Comparison of ENCODE assay signal across 8 cellular contexts in genomic region chr7:96708872-96709271, GRCh38. TPM values are rescaled to one million over a fixed set of nuclear protein-coding genes. Genes with fewer than 3 reads are reported as not detected.
DNase-seq lines count a peak whose midpoint lies in the region; ATAC-seq, FAIRE-seq and TF ChIP-seq lines count a peak whose summit lies in the region.

No MANE protein-coding gene starts in this region.

- H3K27ac Mint-ChIP-seq in endothelial cell (ENCODE audit: unreplicated experiment): peak overlapping the region; percentile 100

- no peak overlapping the region for H3K18ac ChIP-seq in trophoblast cell (ENCODE audit: low read length)

- DNase-seq in A549 (ENCODE audit: low read depth in 1 of 2, low spot score in 1 of 2) (peak in 1 of 2 experiments; percentile 2), NB4 (ENCODE audit: low read depth) (no peak), endothelial cell (ENCODE audit: low spot score) (no peak), trophoblast cell (peak in 1 of 2 donors; percentile 7), GM19240 (ENCODE audit: insufficient read length, low spot score) (no peak), T-helper 9 cell (no peak), nucleus accumbens (lab: John Stamatoyannopoulos, UW) (no peak)

- POLR2A ChIA-PET in A549 (lab: Yijun Ruan, JAX): interaction anchor here (0.5 to 0.6 kb wide), 3 partner anchors 8 to 516 kb away, joined by 3 to 6 read pairs (median 3); no protein-coding TSS in a partner anchor

- WGBS in A549 (ENCODE audit: missing lambda C conversion rate): 2% methylated on average over 5 of the region's 5 CpGs
- no CpG with 5 or more reads among the region's 5 CpGs for WGBS in trophoblast cell (ENCODE audit: extremely low coverage, insufficient coverage, insufficient read length)

- peaks cover 6% of the 10 kb centered on the region for H3K79me2 ChIP-seq in trophoblast cell (ENCODE audit: control insufficient read depth, insufficient read depth, low read length, poor library complexity)

- no peak overlapping the region for H4K12ac ChIP-seq in trophoblast cell (ENCODE audit: low read depth, low read length)

- no peak for TF ChIP-seq RAD21 in A549 (conservative IDR thresholded peaks at IDR 0.05 in 1 of 2, IDR thresholded peaks at IDR 0.05 in 1 of 2)

- H3K4ac ChIP-seq in trophoblast cell (ENCODE audit: low read depth, low read length): peak overlapping the region; percentile 91

- H3K9ac ChIP-seq in trophoblast cell (ENCODE audit: low read length): no peak overlapping the region

- no peaks in the 10 kb centered on the region for H3K9me3 Mint-ChIP-seq in endothelial cell (ENCODE audit: unreplicated experiment)

- no peak overlapping the region for H2BK120ac ChIP-seq in trophoblast cell (ENCODE audit: insufficient read depth, low read length, poor library complexity)

- no peak for TF ChIP-seq CTCF in A549 (IDR thresholded peaks at IDR 0.05)
- TF ChIP-seq CTCF in NB4 (IDR thresholded peaks at IDR 0.05; ENCODE audit: low read depth, low read length): no peak
- TF ChIP-seq CTCF in endothelial cell (IDR thresholded peaks at IDR 0.05; ENCODE audit: unreplicated experiment): no peak

- no peak overlapping the region for H4K91ac ChIP-seq in trophoblast cell (ENCODE audit: low read depth, low read length)

- peaks cover 15% of the 10 kb centered on the region; the same call in 2 of the 3 replicates for H3K4me1 ChIP-seq in A549
- peaks cover 0 to 2% of the 10 kb centered on the region in 2 experiments for H3K4me1 ChIP-seq in trophoblast cell (ENCODE audit: control insufficient read depth in 1 of 2, insufficient read depth in 2 of 2, low read length in 2 of 2)

- peaks cover 4% of the 10 kb centered on the region for H3K79me1 ChIP-seq in trophoblast cell (ENCODE audit: low read length)

- H2AFZ ChIP-seq in trophoblast cell (ENCODE audit: insufficient read depth, low read length, poor library complexity): no peak overlapping the region

- no peaks in the 10 kb centered on the region for H3K9me3 ChIP-seq in A549
- peaks cover 7% of the 10 kb centered on the region for H3K9me3 ChIP-seq in trophoblast cell (ENCODE audit: insufficient read depth, low read depth, low read length)

- no peak overlapping the region for H4K8ac ChIP-seq in trophoblast cell (ENCODE audit: low read depth, low read length)

- CTCF ChIA-PET in A549 (lab: Yijun Ruan, JAX): no interaction called here

- H3K4me3 ChIP-seq in A549 (peak overlapping the region; percentile 95), NB4 (ENCODE audit: low read depth, low read length) (peak overlapping the region; percentile 98), trophoblast cell (ENCODE audit: low read depth, low read length) (peak overlapping the region; percentile 62)

- H3K27me3 ChIP-seq in trophoblast cell (ENCODE audit: insufficient read depth, low read length): no peaks in the 10 kb centered on the region

- H3K4me1 Mint-ChIP-seq in endothelial cell (ENCODE audit: unreplicated experiment): peaks cover 2% of the 10 kb centered on the region

- H2BK5ac ChIP-seq in trophoblast cell (ENCODE audit: low read depth, low read length, poor library complexity): no peak overlapping the region

- H3K27ac ChIP-seq in A549 (peak overlapping the region; percentile 88 to 98), trophoblast cell (ENCODE audit: low read depth, low read length) (no peak overlapping the region)

- ATAC-seq in A549 (peak; percentile 26; a peak in 5 of 6 replicates), GM19438 (IDR thresholded peaks at IDR 0.05; ENCODE audit: low read depth, unreplicated experiment) (peak; percentile 2)

- TF ChIP-seq EP300 in A549 (IDR thresholded peaks at IDR 0.05): no peak

- H3K23ac ChIP-seq in trophoblast cell (ENCODE audit: low read length): no peak overlapping the region

- H3K27me3 Mint-ChIP-seq in endothelial cell (ENCODE audit: unreplicated experiment): no peaks in the 10 kb centered on the region

- H2BK12ac ChIP-seq in trophoblast cell (ENCODE audit: low read length): no peak overlapping the region

- TF ChIP-seq POLR2A in A549 (IDR thresholded peaks at IDR 0.05; ENCODE audit: low read length) (no peak), NB4 (IDR thresholded peaks at IDR 0.05; ENCODE audit: extremely low read depth, insufficient read length) (no peak)

- peak overlapping the region; percentile 100 for H3K4me3 Mint-ChIP-seq in endothelial cell (ENCODE audit: unreplicated experiment)

- peak overlapping the region; percentile 81 for H3K4me2 ChIP-seq in A549
- peak overlapping the region; percentile 82 for H3K4me2 ChIP-seq in trophoblast cell (ENCODE audit: low read length)

- H3K36me3 Mint-ChIP-seq in endothelial cell (ENCODE audit: low read depth, unreplicated experiment): peaks cover 11% of the 10 kb centered on the region

- no peak overlapping the region for H3K14ac ChIP-seq in trophoblast cell (ENCODE audit: low read length)

- no peaks in the 10 kb centered on the region for H3K36me3 ChIP-seq in trophoblast cell (ENCODE audit: control insufficient read depth in 1 of 2, insufficient read depth in 2 of 2, low read length in 2 of 2)

- no peak overlapping the region for H2AK5ac ChIP-seq in trophoblast cell (ENCODE audit: low read length)

- no peak for FAIRE-seq in A549 (lab: Jason Lieb, UNC)

TF ChIP-seq in A549, 52 proteins besides CTCF, POLR2A, EP300 and RAD21:
- no peak for TF ChIP-seq CHD2 (IDR thresholded peaks at IDR 0.05; ENCODE audit: low read length, partially characterized antibody)
- no peak for TF ChIP-seq CBX2 (IDR thresholded peaks at IDR 0.05; ENCODE audit: borderline replicate concordance, low read depth)
- no peak for TF ChIP-seq MYC (IDR thresholded peaks at IDR 0.05; ENCODE audit: borderline replicate concordance, low read length)
- no peak for TF ChIP-seq RARB (CRISPR knock-in tag; IDR thresholded peaks at IDR 0.05)
- no peak for TF ChIP-seq HDAC2 (IDR thresholded peaks at IDR 0.05)
- TF ChIP-seq HMGXB4 (CRISPR knock-in tag; IDR thresholded peaks at IDR 0.05; ENCODE audit: borderline replicate concordance): no peak
- no peak for TF ChIP-seq ESRRA (IDR thresholded peaks at IDR 0.05; ENCODE audit: borderline replicate concordance, low read length)
- no peak for TF ChIP-seq MAFK (IDR thresholded peaks at IDR 0.05; ENCODE audit: partially characterized antibody)
- TF ChIP-seq MAZ (IDR thresholded peaks at IDR 0.05; ENCODE audit: borderline replicate concordance, low read depth, low read length): no peak
- TF ChIP-seq NFE2L2 (conservative IDR thresholded peaks at IDR 0.05; ENCODE audit: low read length): no peak
- TF ChIP-seq KDM1A (IDR thresholded peaks at IDR 0.05; ENCODE audit: low read depth): no peak
- TF ChIP-seq, protein P1, sequence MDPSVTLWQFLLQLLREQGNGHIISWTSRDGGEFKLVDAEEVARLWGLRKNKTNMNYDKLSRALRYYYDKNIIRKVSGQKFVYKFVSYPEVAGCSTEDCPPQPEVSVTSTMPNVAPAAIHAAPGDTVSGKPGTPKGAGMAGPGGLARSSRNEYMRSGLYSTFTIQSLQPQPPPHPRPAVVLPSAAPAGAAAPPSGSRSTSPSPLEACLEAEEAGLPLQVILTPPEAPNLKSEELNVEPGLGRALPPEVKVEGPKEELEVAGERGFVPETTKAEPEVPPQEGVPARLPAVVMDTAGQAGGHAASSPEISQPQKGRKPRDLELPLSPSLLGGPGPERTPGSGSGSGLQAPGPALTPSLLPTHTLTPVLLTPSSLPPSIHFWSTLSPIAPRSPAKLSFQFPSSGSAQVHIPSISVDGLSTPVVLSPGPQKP (IDR thresholded peaks at IDR 0.05; ENCODE audit: low read depth, low read length): no peak
- no peak for TF ChIP-seq ZNF302 (CRISPR knock-in tag; IDR thresholded peaks at IDR 0.05)

RNA-seq across cellular contexts. Expression of gene SEM1, which starts 0.8 kb away (rescaled TPM):
- polyA plus RNA-seq in A549 (2011; rRNA removed) (87.0 and 235 TPM in 2 replicates), A549 (2017; fragmentation: RNase III; extraction: RNeasy Plus Mini Kit Qiagen cat#74134 plus additional on column Dnase treatment) (855 to 978 TPM (median 859 TPM) in 3 replicates)
- polyA plus RNA-seq in A549 (2012; cell fraction: cytosol; rRNA removed): 80.2 and 115 TPM in 2 replicates
- polyA plus RNA-seq in A549 (2012; cell fraction: nucleus; rRNA removed): 7.4 and 10.7 TPM in 2 replicates
- polyA minus RNA-seq in A549 (2011; rRNA and poly(A)+ RNA removed): 15.6 and 20.3 TPM in 2 replicates
- total RNA-seq in endothelial cell (ENCODE audit: unreplicated experiment): 60.4 TPM
- 117 TPM in 2 replicates for polyA plus RNA-seq in trophoblast cell (2013)
